Comparison of ENCODE assay signal across 24 cellular contexts in genomic region chr4:22986881-22987280, GRCh38.
DNase-seq lines count a peak whose midpoint lies in the region; ATAC-seq lines count a peak whose summit lies in the region.
"Had no signal": no experiment of that assay in that cellular context is flagged by ENCODE, and none has a peak within 500 bp of the region (broad histone marks: within the 10 kb centered on the region; RNA-seq: fewer than 3 reads in every experiment).

No MANE protein-coding gene starts in this region.

- DNase-seq in OCI-M1 (lab: John Stamatoyannopoulos, UW) = peak; percentile 19
- peak; percentile 22 for DNase-seq in astrocyte of the hippocampus (ENCODE audit: low read depth, low spot score)
- DNase-seq in kidney tubule cell (ENCODE audit: low spot score) = peak; percentile 25
- DNase-seq in stromal cell of bone marrow (ENCODE audit: low read depth) = peak; percentile 68
- no peak for DNase-seq in mucosa of gallbladder (ENCODE audit: low spot score)
- DNase-seq in NCI-H446 treated with DMSO at 0.1 percent for 48 hours (lab: John Stamatoyannopoulos, UW) = no peak
- DNase-seq: AML-193; C1 segment of cervical spinal cord; CD8-positive, alpha-beta T cell; DND-41; GOT3; Kasumi-1; MM.1S; NCI-H1048; NCI-H1417 treated with DMSO at 0.1 percent for 48 hours; NCI-H187 treated with DMSO at 0.1 percent for 48 hours; NCI-H2107; NCI-H2227 treated with DMSO at 0.1 percent for 48 hours; NCI-H510A treated with DMSO at 0.1 percent for 48 hours; NCI-H748 treated with DMSO at 0.1 percent for 48 hours had no signal

- no peak for ATAC-seq in GM19324 (IDR thresholded peaks at IDR 0.05; ENCODE audit: low FRiP score, unreplicated experiment)
- ATAC-seq: CD8-positive, alpha-beta T cell; GM12878; Panc1; SK-N-SH treated with all-trans-retinoic acid at 6 μM for 48 hours had no signal

Comparison
In these comparisons a context has a peak if more than half of its experiments do, and no peak if none do; other contexts are left out.
1. DNase-seq: peak in OCI-M1 (single experiment), astrocyte of the hippocampus (single experiment), kidney tubule cell (single experiment) and stromal cell of bone marrow (single experiment); none in mucosa of gallbladder (single experiment) and NCI-H446 treated with DMSO at 0.1 percent for 48 hours (single experiment).